Comparison of ENCODE assay signal across 10 cellular contexts in the genomic region with DNA sequence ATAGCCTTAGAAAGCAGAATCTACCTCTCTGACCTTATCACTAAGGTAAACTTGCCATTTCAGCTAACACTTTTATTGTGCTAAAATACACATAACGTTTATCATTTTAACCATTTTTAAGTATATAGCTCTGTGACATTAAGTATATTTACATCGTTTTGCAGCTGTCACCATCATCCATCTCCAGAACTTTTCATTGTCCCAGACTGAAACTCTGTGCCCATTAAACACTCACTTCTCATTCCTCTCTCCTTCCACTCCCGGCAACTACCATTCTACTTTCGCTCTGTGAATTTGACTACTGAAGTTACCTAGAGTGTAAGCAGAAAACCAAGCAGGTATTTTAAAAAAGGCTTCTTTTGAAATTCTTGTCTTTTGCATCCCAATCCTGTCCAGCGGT. TPM values are rescaled to one million over a fixed set of nuclear protein-coding genes. Genes with fewer than 3 reads are reported as not detected.
DNase-seq lines count a peak whose midpoint lies in the region; ATAC-seq, FAIRE-seq and TF ChIP-seq lines count a peak whose summit lies in the region.
"Had no signal": no experiment of that assay in that cellular context is flagged by ENCODE, and none has a peak within 500 bp of the region (broad histone marks: within the 10 kb centered on the region; RNA-seq: fewer than 3 reads in every experiment).

No MANE protein-coding gene starts in this region.

- H3K9me3 ChIP-seq in HUES48 (ENCODE audit: control insufficient read depth, insufficient read depth, low read length) (no peaks in the 10 kb centered on the region), GM12878 (replicated peaks; ENCODE audit: control insufficient read depth, insufficient read depth, low read length) (no peaks in the 10 kb centered on the region), muscle layer of duodenum (ENCODE audit: control insufficient read depth in 1 of 2, low read length in 2 of 2) (no peaks in the 10 kb centered on the region)

- H3K27me3 ChIP-seq in HUES48 (ENCODE audit: control insufficient read depth, insufficient read depth, low read length) (no peaks in the 10 kb centered on the region), GM12878 (replicated peaks in 1 of 2; ENCODE audit: control insufficient read depth in 2 of 2, insufficient read depth in 2 of 2, low read length in 1 of 2) (no peaks in the 10 kb centered on the region), muscle layer of duodenum (ENCODE audit: low read depth, low read length) (no peaks in the 10 kb centered on the region)

- H3K79me2 ChIP-seq in GM12878 (ENCODE audit: control insufficient read depth, insufficient read depth, low read length) = peaks cover 34% of the 10 kb centered on the region

- H3K9ac ChIP-seq in HUES48 (ENCODE audit: low read depth, low read length) = no peak overlapping the region
- H3K9ac ChIP-seq in GM12878 (ENCODE audit: control insufficient read depth, insufficient read depth, low read length) = peak overlapping the region; percentile 96

- H3K4me1 ChIP-seq in HUES48 (ENCODE audit: control insufficient read depth, insufficient read depth, low read length) (peaks cover 9% of the 10 kb centered on the region; the same call in 1 of the 2 replicates), GM12878 (ENCODE audit: control insufficient read depth, insufficient read depth, low read length) (peaks cover 3% of the 10 kb centered on the region; the same call in 1 of the 2 replicates), muscle layer of duodenum (ENCODE audit: control insufficient read depth in 1 of 2, insufficient read depth in 2 of 2, low read length in 2 of 2) (peaks cover 0 to 19% of the 10 kb centered on the region in 2 donors)

- RAD21 ChIA-PET in GM12878 (lab: Charles Lee; ENCODE audit: unreplicated experiment) = interaction anchor here (0.8 kb wide), 1 partner anchor 144 kb away, joined by 3 read pairs; no protein-coding TSS in a partner anchor

- CTCF ChIA-PET in GM12878 (lab: Yijun Ruan, JAX) = interaction anchor here (1.7 kb wide), 1 partner anchor 53 kb away, joined by 4 read pairs; the partner anchor contains the start of gene DDX21

- DNase-seq in AG10803 (ENCODE audit: low read depth) (no peak), GM12878 (ENCODE audit: low read depth, low spot score) (no peak), OCI-M2 (lab: John Stamatoyannopoulos, UW; ENCODE audit: unreplicated experiment) (no peak), amniotic stem cell (lab: John Stamatoyannopoulos, UW) (no peak), iPS-NIHi11 (ENCODE audit: low spot score) (no peak)
- DNase-seq: activated CD8-positive, alpha-beta memory T cell treated with anti-CD3 and anti-CD28 coated beads, Interleukin-2, amount 50 U/mL, for 48 hours; NCI-H524 treated with DMSO at 0.1 percent for 48 hours had no signal

- POLR2A ChIA-PET in GM12878 (lab: Charles Lee) = interaction anchor here (0.6 to 0.7 kb wide), 4 partner anchors 53 to 378 kb away, joined by 3 to 6 read pairs (median 6); no protein-coding TSS in a partner anchor

- no TSS peak for BruUV-seq in GM12878 (replicated peaks; lab: Mats Ljungman, UMichigan)

- intact Hi-C loops in GM12878 (cut with micrococcal nuclease; ENCODE audit: unreplicated experiment) = loop anchor here (10.0 kb wide), 2 partner anchors 568 to 688 kb away; partner anchors contain the start of genes HNRNPH3 and PBLD

- H4K20me1 ChIP-seq in GM12878 (ENCODE audit: control insufficient read depth, insufficient read depth) = no peaks in the 10 kb centered on the region

- no peak overlapping the region for H3K27ac ChIP-seq in HUES48 (ENCODE audit: low read depth, low read length)
- H3K27ac ChIP-seq in GM12878 (ENCODE audit: control insufficient read depth, insufficient read depth) = peak overlapping the region; percentile 15; the same call in 1 of the 2 replicates
- no peak overlapping the region for H3K27ac ChIP-seq in muscle layer of duodenum (ENCODE audit: low read length)

- TF ChIP-seq CTCF in AG10803 (conservative IDR thresholded peaks at IDR 0.05; ENCODE audit: low read length) = no peak
- no peak for TF ChIP-seq CTCF in GM12878 (IDR thresholded peaks at IDR 0.05 in 2 of 3, conservative IDR thresholded peaks at IDR 0.05 in 1 of 3; ENCODE audit: control insufficient read depth in 2 of 3, extremely low read depth in 1 of 3, insufficient read depth in 1 of 3, low read depth in 3 of 3, low read length in 3 of 3)

- FAIRE-seq in GM12878 (lab: Jason Lieb, UNC) = no peak

- ATAC-seq in GM12878 = no peak
- ATAC-seq in HG02571 (IDR thresholded peaks at IDR 0.05; ENCODE audit: unreplicated experiment) = no peak

- no peak overlapping the region for H2AFZ ChIP-seq in GM12878 (ENCODE audit: control insufficient read depth, low read depth, low read length)

- H3K36me3 ChIP-seq in HUES48 (ENCODE audit: control insufficient read depth, insufficient read depth, low read length) = peaks cover 16% of the 10 kb centered on the region
- H3K36me3 ChIP-seq in GM12878 (ENCODE audit: control insufficient read depth in 2 of 2, insufficient read depth in 2 of 2, low read length in 1 of 2) = peaks cover 0 to 3% of the 10 kb centered on the region in 2 experiments; a peak in 1 of 4 replicates
- peaks cover 3 to 14% of the 10 kb centered on the region in 2 donors for H3K36me3 ChIP-seq in muscle layer of duodenum (ENCODE audit: control insufficient read depth in 1 of 2, insufficient read depth in 2 of 2, low read length in 2 of 2)

- H3K4me3 ChIP-seq in AG10803 (ENCODE audit: low read length) = peak overlapping the region; percentile 93
- peak overlapping the region; percentile 88 for H3K4me3 ChIP-seq in HUES48 (ENCODE audit: low read depth, low read length)
- peak overlapping the region; percentile 69 for H3K4me3 ChIP-seq in GM12878
- peak overlapping the region; percentile 70 to 93 for H3K4me3 ChIP-seq in muscle layer of duodenum (ENCODE audit: low read depth in 1 of 2, low read length in 2 of 2)

- TF ChIP-seq POLR2A in GM12878 (IDR thresholded peaks at IDR 0.05; ENCODE audit: low read depth, low read length) = no peak

- SMC1A ChIA-PET in GM12878 (lab: Charles Lee; ENCODE audit: uncharacterized antibody, unreplicated experiment) = interaction anchor here (1.6 kb wide), 1 partner anchor 53 kb away, joined by 3 read pairs; no protein-coding TSS in a partner anchor

- WGBS in GM12878 (ENCODE audit: insufficient coverage, insufficient replicate concordance, low lambda C conversion rate, missing lambda C conversion rate) = 56% methylated on average over 5 of the region's 5 CpGs

- no peak for TF ChIP-seq RAD21 in GM12878 (IDR thresholded peaks at IDR 0.05; ENCODE audit: insufficient read depth, low read depth, low read length)

- H3K4me2 ChIP-seq in GM12878 (ENCODE audit: control insufficient read depth, insufficient read depth) = peak overlapping the region; percentile 92

- no peak for TF ChIP-seq EP300 in GM12878 (IDR thresholded peaks at IDR 0.05; ENCODE audit: borderline replicate concordance in 1 of 2, control insufficient read depth in 1 of 2, low read depth in 2 of 2, low read length in 2 of 2)

- in situ Hi-C loops in GM12878 (cut with MboI) = no loop called here

TF ChIP-seq in GM12878, 131 proteins besides CTCF, POLR2A, EP300 and RAD21 (continues in another document):
- TF ChIP-seq KDM1A (IDR thresholded peaks at IDR 0.05; ENCODE audit: borderline replicate concordance) (no peak), IKZF1 (conservative IDR thresholded peaks at IDR 0.05) (no peak), HDGF (IDR thresholded peaks at IDR 0.05) (no peak)

RNA-seq across cellular contexts. Expression of gene DDX50, which starts 1.3 kb away (rescaled TPM):
- total RNA-seq in GM12878 (2013; cell fraction: nucleolus; rRNA removed) = 30.7 and 31.2 TPM in 2 replicates
- 28.9 and 34.1 TPM in 2 replicates for total RNA-seq in GM12878 (2014; rRNA removed)
- total RNA-seq in GM12878 (2014; rRNA removed; fragmentation: Illumina TruSeq; extraction: Trizol) = 51.6 and 52.0 TPM in 2 replicates
- 38.8 and 39.1 TPM in 2 replicates for total RNA-seq in GM12878 (2021)
- 25.6 TPM for polyA plus RNA-seq in GM12878 (2011; ENCODE audit: low read depth)
- 50.3 and 67.3 TPM in 2 replicates for polyA plus RNA-seq in GM12878 (2011; rRNA removed)
- polyA plus RNA-seq in GM12878 (2011; cell fraction: cytosol; rRNA removed) = 23.3 and 24.5 TPM in 2 replicates
- 18.5 and 18.8 TPM in 2 replicates for polyA plus RNA-seq in GM12878 (2011; cell fraction: nucleus; rRNA removed)
- 34.0 and 40.0 TPM in 2 replicates for polyA plus RNA-seq in GM12878 (2012)
- polyA plus RNA-seq in GM12878 (2014; fragmentation: Illumina TruSeq; extraction: Trizol) = 47.6 and 56.6 TPM in 2 replicates
- 10 to 100 TPM; 24.9 to 32.0 TPM for polyA plus RNA-seq in GM12878 (2014; fragmentation: Nextera tagmentation; extraction: Ambion mirVana)
- polyA plus RNA-seq in GM12878 (2014; rRNA removed) = 25.7 and 28.4 TPM in 2 replicates
- 10 to 100 TPM; 36.0 to 37.5 TPM for polyA plus RNA-seq in GM12878 (2016; fragmentation: Nextera tagmentation; extraction: Ambion mirVana)
- polyA minus RNA-seq in GM12878 (2011; rRNA and poly(A)+ RNA removed) = 52.6 and 63.9 TPM in 2 replicates
- polyA minus RNA-seq in GM12878 (2011; cell fraction: cytosol; rRNA and poly(A)+ RNA removed) = 21.0 and 22.1 TPM in 2 replicates
- polyA minus RNA-seq in GM12878 (2011; cell fraction: nucleus; rRNA and poly(A)+ RNA removed) = 6.2 and 7.0 TPM in 2 replicates

RNA-seq across cellular contexts. Expression of gene DDX21, which starts 53.6 kb away (rescaled TPM):
- total RNA-seq in GM12878 (2013; cell fraction: nucleolus; rRNA removed) = 34.8 and 35.9 TPM in 2 replicates
- total RNA-seq in GM12878 (2014; rRNA removed) = 121 and 158 TPM in 2 replicates
- total RNA-seq in GM12878 (2014; rRNA removed; fragmentation: Illumina TruSeq; extraction: Trizol) = 153 and 165 TPM in 2 replicates
- 122 and 129 TPM in 2 replicates for total RNA-seq in GM12878 (2021)
- polyA plus RNA-seq in GM12878 (2011; ENCODE audit: low read depth) = 39.5 TPM
- polyA plus RNA-seq in GM12878 (2011; rRNA removed) = 120 and 162 TPM in 2 replicates
- polyA plus RNA-seq in GM12878 (2011; cell fraction: cytosol; rRNA removed) = 43.4 and 50.3 TPM in 2 replicates
- 35.1 and 62.8 TPM in 2 replicates for polyA plus RNA-seq in GM12878 (2011; cell fraction: nucleus; rRNA removed)
- 48.2 and 52.6 TPM in 2 replicates for polyA plus RNA-seq in GM12878 (2012)
- 182 and 223 TPM in 2 replicates for polyA plus RNA-seq in GM12878 (2014; fragmentation: Illumina TruSeq; extraction: Trizol)
- 10 to 100 TPM; 80.8 to 88.5 TPM for polyA plus RNA-seq in GM12878 (2014; fragmentation: Nextera tagmentation; extraction: Ambion mirVana)
- 95.6 and 112 TPM in 2 replicates for polyA plus RNA-seq in GM12878 (2014; rRNA removed)
- polyA plus RNA-seq in GM12878 (2016; fragmentation: Nextera tagmentation; extraction: Ambion mirVana) = 10 to 100 TPM; 41.1 to 47.8 TPM
- polyA minus RNA-seq in GM12878 (2011; rRNA and poly(A)+ RNA removed) = 67.2 and 96.1 TPM in 2 replicates
- 34.7 and 46.3 TPM in 2 replicates for polyA minus RNA-seq in GM12878 (2011; cell fraction: cytosol; rRNA and poly(A)+ RNA removed)
- polyA minus RNA-seq in GM12878 (2011; cell fraction: nucleus; rRNA and poly(A)+ RNA removed) = 13.4 and 23.5 TPM in 2 replicates
